Comparison of ENCODE assay signal across 8 cellular contexts in genomic region chr11:27471588-27472397, GRCh38. TPM values are rescaled to one million over a fixed set of nuclear protein-coding genes. Genes with fewer than 3 reads are reported as not detected.
DNase-seq lines count a peak whose midpoint lies in the region; ATAC-seq, FAIRE-seq and TF ChIP-seq lines count a peak whose summit lies in the region.

No MANE protein-coding gene starts in this region.

- TF ChIP-seq POLR2A in Peyer's patch (IDR thresholded peaks at IDR 0.05): no peak

- ATAC-seq in GM18517 (IDR thresholded peaks at IDR 0.05; ENCODE audit: unreplicated experiment) (peak; percentile 38), HG03045 (IDR thresholded peaks at IDR 0.05; ENCODE audit: unreplicated experiment) (peak; percentile 37)

- CTCF ChIA-PET in MCF 10A (lab: Yijun Ruan, JAX): interaction anchor here (0.6 to 2.5 kb wide), 4 partner anchors 15 to 109 kb away, joined by 3 to 23 read pairs (median 5); partner anchors contain the start of gene CCDC34

- WGBS in small intestine, 3 donors: 0 to 2% (median 1%) methylated on average over 28 to 79 of the region's 79 CpGs

- H3K4me3 Mint-ChIP-seq in MCF 10A (ENCODE audit: unreplicated experiment): peak overlapping the region; percentile 79
- H3K4me3 Mint-ChIP-seq in immature natural killer cell: peak overlapping the region; percentile 81 to 89 (median 83)

- no TSS peak for BruUV-seq in MCF 10A (replicated peaks; lab: Mats Ljungman, UMichigan)

- H3K9me3 ChIP-seq in Peyer's patch (no peaks in the 10 kb centered on the region), small intestine (ENCODE audit: control insufficient read depth, low read depth) (no peaks in the 10 kb centered on the region)

- no peak for FAIRE-seq in small intestine (lab: Jason Lieb, UNC)

- H3K27me3 Mint-ChIP-seq in MCF 10A (ENCODE audit: insufficient read depth, unreplicated experiment): no peaks in the 10 kb centered on the region
- H3K27me3 Mint-ChIP-seq in immature natural killer cell (ENCODE audit: low read depth in 3 of 3): peaks cover 6 to 18% (median 10%) of the 10 kb centered on the region in 3 donors

- H3K4me1 Mint-ChIP-seq in MCF 10A (ENCODE audit: insufficient read depth, unreplicated experiment): peaks cover 31% of the 10 kb centered on the region
- peaks cover 22 to 27% of the 10 kb centered on the region in 2 donors for H3K4me1 Mint-ChIP-seq in immature natural killer cell

- H3K27ac Mint-ChIP-seq in MCF 10A (ENCODE audit: low read depth, unreplicated experiment) (peak overlapping the region; percentile 79), immature natural killer cell (peak overlapping the region in 1 of 6 donors; percentile 69)

- H3K27ac ChIP-seq in Peyer's patch (peak overlapping the region; percentile 62 to 93 (median 84)), small intestine (ENCODE audit: low read depth in 1 of 2, low read length in 1 of 2) (peak overlapping the region; percentile 90 to 93)

- H3K36me3 Mint-ChIP-seq in MCF 10A (ENCODE audit: insufficient read depth, unreplicated experiment) (peaks cover 10% of the 10 kb centered on the region), immature natural killer cell (peaks cover 0 to 3% (median under 1%) of the 10 kb centered on the region in 3 donors)

- DNase-seq in AG10803 (ENCODE audit: low read depth) (no peak), Peyer's patch (peak; percentile 29 to 66 (median 59)), MCF 10A (ENCODE audit: unreplicated experiment) (peak; percentile 46), immature natural killer cell (peak; percentile 15 to 21 (median 20)), small intestine (peak; percentile 31), NCI-H524 treated with DMSO at 0.1 percent for 48 hours (lab: John Stamatoyannopoulos, UW) (no peak)

- H3K4me3 ChIP-seq in AG10803 (ENCODE audit: low read length) (peak overlapping the region; percentile 76), Peyer's patch (peak overlapping the region; percentile 54 to 97 (median 82)), small intestine (ENCODE audit: low read depth in 1 of 2, low read length in 2 of 2) (peak overlapping the region; percentile 68 to 97)

- H3K9me3 Mint-ChIP-seq in MCF 10A (ENCODE audit: unreplicated experiment): no peaks in the 10 kb centered on the region
- no peaks in the 10 kb centered on the region for H3K9me3 Mint-ChIP-seq in immature natural killer cell

- H3K4me1 ChIP-seq in Peyer's patch (no peaks in the 10 kb centered on the region), small intestine (ENCODE audit: control insufficient read depth in 2 of 2, insufficient read depth in 1 of 2, low read depth in 1 of 2, low read length in 1 of 2) (no peaks in the 10 kb centered on the region)

- POLR2A ChIA-PET in MCF 10A (lab: Yijun Ruan, JAX): interaction anchor here (0.5 to 5.2 kb wide), 32 partner anchors 9 to 495 kb away, joined by 3 to 55 read pairs (median 5); partner anchors contain the start of gene CCDC34

- TF ChIP-seq CTCF in AG10803 (conservative IDR thresholded peaks at IDR 0.05; ENCODE audit: low read length): no peak
- no peak for TF ChIP-seq CTCF in Peyer's patch (IDR thresholded peaks at IDR 0.05)
- TF ChIP-seq CTCF in MCF 10A (IDR thresholded peaks at IDR 0.05; ENCODE audit: unreplicated experiment): no peak

- H3K36me3 ChIP-seq in Peyer's patch: no peaks in the 10 kb centered on the region
- no peaks in the 10 kb centered on the region for H3K36me3 ChIP-seq in small intestine (ENCODE audit: control insufficient read depth in 2 of 2, insufficient read depth in 2 of 2, low read length in 2 of 2)

- no peaks in the 10 kb centered on the region for H3K27me3 ChIP-seq in Peyer's patch
- H3K27me3 ChIP-seq in small intestine (ENCODE audit: control insufficient read depth in 2 of 2, insufficient read depth in 2 of 2, low read length in 2 of 2): no peaks in the 10 kb centered on the region

- intact Hi-C loops in MCF 10A (cut with micrococcal nuclease): loop anchor here (1.0 to 5.0 kb wide), 3 partner anchors 87 to 174 kb away; partner anchors contain the start of gene CCDC34

RNA-seq across cellular contexts. Expression of gene LGR4, which starts 0.8 kb away (rescaled TPM):
- total RNA-seq in Peyer's patch (100 to 1,000 TPM in 3 of 4 donors, 10 to 100 TPM in 1; 29.7 to 134 (median 119) TPM), MCF 10A (2022) (14.2 and 14.8 TPM in 2 replicates)
- polyA plus RNA-seq in immature natural killer cell (under 1 TPM in 1 of 3 donors, not detected in 2; 0.51 TPM), small intestine (10 to 100 TPM in 2 of 3 donors, 1 to 10 TPM in 1; 5.9 to 20.5 (median 10.1) TPM)

RNA-seq across cellular contexts. Expression of gene LIN7C, which starts 34.8 kb away (rescaled TPM):
- total RNA-seq in Peyer's patch: 10 to 100 TPM; 26.4 to 41.2 (median 34.6) TPM
- 47.7 and 50.3 TPM in 2 replicates for total RNA-seq in MCF 10A (2022)
- polyA plus RNA-seq in immature natural killer cell: 10 to 100 TPM in 1 of 3 donors, 1 to 10 TPM in 2; 5.1 to 11.0 (median 5.4) TPM
- 10 to 100 TPM in 1 of 3 donors, 1 to 10 TPM in 2; 7.3 to 13.8 (median 8.9) TPM for polyA plus RNA-seq in small intestine

Comparison
In these comparisons a context has a peak if more than half of its experiments do, and no peak if none do; other contexts are left out.
1. DNase-seq: peak in Peyer's patch (3 of 3), MCF 10A (single experiment), immature natural killer cell (3 of 3) and small intestine (single experiment); none in AG10803 (single experiment) and NCI-H524 treated with DMSO at 0.1 percent for 48 hours (single experiment).
2. Peak in every context shown above with its lines, with median percentiles within 50 percentile points of each other: H3K4me3 ChIP-seq.